Comparison of ENCODE assay signal across 13 cellular contexts in genomic region chr4:102169345-102169744, GRCh38.
DNase-seq lines count a peak whose midpoint lies in the region; ATAC-seq and TF ChIP-seq lines count a peak whose summit lies in the region.
"Had no signal": no experiment of that assay in that cellular context is flagged by ENCODE, and none has a peak within 500 bp of the region (broad histone marks: within the 10 kb centered on the region; RNA-seq: fewer than 3 reads in every experiment).

No MANE protein-coding gene starts in this region.

- peak overlapping the region in 1 of 2 experiments; percentile 14 for H3K18ac ChIP-seq in mesenchymal stem cell (ENCODE audit: low read depth in 1 of 2, low read length in 2 of 2)

- H3K27me3 ChIP-seq in mesenchymal stem cell (ENCODE audit: control insufficient read depth in 1 of 2, insufficient read depth in 1 of 2, low read length in 2 of 2) = no peaks in the 10 kb centered on the region
- H3K27me3 ChIP-seq in ascending aorta = no peaks in the 10 kb centered on the region
- no peaks in the 10 kb centered on the region for H3K27me3 ChIP-seq in esophagus muscularis mucosa

- no peak overlapping the region for H3K27ac Mint-ChIP-seq in WTC11
- H3K27ac Mint-ChIP-seq: naive thymus-derived CD4-positive, alpha-beta T cell; stimulated activated effector memory CD8-positive, alpha-beta T cell treated with anti-CD3 and anti-CD28 coated beads, Interleukin-12 subunit alpha, Interleukin-12 subunit beta, amount 100 ng/mL, for 72 hours had no signal

- no peak overlapping the region for H2AK5ac ChIP-seq in mesenchymal stem cell (ENCODE audit: low read length, severe bottlenecking)

- H3K27ac ChIP-seq in mesenchymal stem cell (ENCODE audit: low read length, poor library complexity, severe bottlenecking) = no peak overlapping the region
- no peak overlapping the region for H3K27ac ChIP-seq in ascending aorta
- no peak overlapping the region for H3K27ac ChIP-seq in esophagus muscularis mucosa (replicated peaks in 1 of 4)

- intact Hi-C loops in ascending aorta (cut with DNase I) (no loop called here), esophagus muscularis mucosa (cut with DNase I) (no loop called here)

- H3K36me3 ChIP-seq in mesenchymal stem cell (ENCODE audit: control insufficient read depth in 1 of 2, insufficient read depth in 2 of 2, low read depth in 1 of 2, low read length in 2 of 2) (no peaks in the 10 kb centered on the region), ascending aorta (no peaks in the 10 kb centered on the region), esophagus muscularis mucosa (no peaks in the 10 kb centered on the region)

- no peak overlapping the region for H3K14ac ChIP-seq in mesenchymal stem cell (ENCODE audit: low read length in 2 of 2)

- H4K8ac ChIP-seq in mesenchymal stem cell (ENCODE audit: low read length) = peak overlapping the region; percentile 7

- H2BK15ac ChIP-seq in mesenchymal stem cell (ENCODE audit: low read depth, poor library complexity, severe bottlenecking) = no peak overlapping the region

- no peak for TF ChIP-seq EP300 in esophagus muscularis mucosa (IDR thresholded peaks at IDR 0.05)

- H3K4me1 ChIP-seq in mesenchymal stem cell (ENCODE audit: control insufficient read depth, insufficient read depth, low read depth, low read length) (no peaks in the 10 kb centered on the region), ascending aorta (no peaks in the 10 kb centered on the region), esophagus muscularis mucosa (no peaks in the 10 kb centered on the region)

- no peak overlapping the region for H3K4me3 ChIP-seq in mesenchymal stem cell (ENCODE audit: insufficient read depth in 1 of 2, low read depth in 1 of 2, low read length in 2 of 2)
- no peak overlapping the region for H3K4me3 ChIP-seq in ascending aorta
- no peak overlapping the region for H3K4me3 ChIP-seq in esophagus muscularis mucosa

- no peaks in the 10 kb centered on the region for H3K79me1 ChIP-seq in mesenchymal stem cell (replicated peaks; ENCODE audit: low read length, poor library complexity, severe bottlenecking)

- no peaks in the 10 kb centered on the region for H3K27me3 Mint-ChIP-seq in WTC11 (ENCODE audit: low read depth)

- peak overlapping the region in 1 of 2 experiments; percentile 59 for H2BK12ac ChIP-seq in mesenchymal stem cell (ENCODE audit: low read length in 2 of 2)

- H3K4ac ChIP-seq in mesenchymal stem cell (ENCODE audit: low read depth in 1 of 2, low read length in 2 of 2) = peak overlapping the region in 1 of 2 experiments; percentile 6

- H3K9me3 ChIP-seq in mesenchymal stem cell (ENCODE audit: control insufficient read depth, low read length) (no peaks in the 10 kb centered on the region), ascending aorta (no peaks in the 10 kb centered on the region), esophagus muscularis mucosa (no peaks in the 10 kb centered on the region)

- H3K9ac ChIP-seq in mesenchymal stem cell (ENCODE audit: low read length) = no peak overlapping the region

- H2BK5ac ChIP-seq in mesenchymal stem cell (ENCODE audit: low read depth, low read length, poor library complexity, severe bottlenecking) = no peak overlapping the region

- H2BK120ac ChIP-seq in mesenchymal stem cell (ENCODE audit: low read depth, low read length) = no peak overlapping the region

- H4K91ac ChIP-seq in mesenchymal stem cell (ENCODE audit: low read length) = peak overlapping the region; percentile 43

- H3K4me3 Mint-ChIP-seq in WTC11 = no peak overlapping the region
- H3K4me3 Mint-ChIP-seq: naive thymus-derived CD4-positive, alpha-beta T cell; stimulated activated effector memory CD8-positive, alpha-beta T cell treated with anti-CD3 and anti-CD28 coated beads, Interleukin-12 subunit alpha, Interleukin-12 subunit beta, amount 100 ng/mL, for 72 hours had no signal

- POLR2A ChIA-PET in WTC11 (lab: Charles Lee) = interaction anchor here (0.7 kb wide), 1 partner anchor 874 kb away, joined by 5 read pairs; no protein-coding TSS in a partner anchor

- 95% methylated on average over 1 of the region's 2 CpGs for WGBS in mesenchymal stem cell
- WGBS in esophagus muscularis mucosa = 63% methylated on average over 1 of the region's 2 CpGs

- peak; percentile 77 for DNase-seq in G401 (ENCODE audit: low spot score)
- DNase-seq in NCI-H2081 (lab: John Stamatoyannopoulos, UW) = peak; percentile 56 to 77
- DNase-seq in WTC11 (ENCODE audit: low spot score) = peak; percentile 20
- DNase-seq in mesenchymal stem cell = peak; percentile 81
- DNase-seq in ascending aorta (ENCODE audit: low spot score in 2 of 2) = no peak
- no peak for DNase-seq in esophagus muscularis mucosa (ENCODE audit: extremely low spot score)
- DNase-seq: activated CD4-positive, alpha-beta T cell treated with anti-CD3 and anti-CD28 coated beads for 4 hours; activated naive CD4-positive, alpha-beta T cell treated with anti-CD3 and anti-CD28 coated beads, Interleukin-2, amount 50 U/mL, for 16 hours; DMS79; naive thymus-derived CD4-positive, alpha-beta T cell had no signal

- no peaks in the 10 kb centered on the region for H3K36me3 Mint-ChIP-seq in WTC11
- H3K36me3 Mint-ChIP-seq: naive thymus-derived CD4-positive, alpha-beta T cell; stimulated activated effector memory CD8-positive, alpha-beta T cell treated with anti-CD3 and anti-CD28 coated beads, Interleukin-12 subunit alpha, Interleukin-12 subunit beta, amount 100 ng/mL, for 72 hours had no signal

- H3K23ac ChIP-seq in mesenchymal stem cell (ENCODE audit: low read length in 2 of 2) = no peak overlapping the region

- TF ChIP-seq POLR2A in esophagus muscularis mucosa (IDR thresholded peaks at IDR 0.05; ENCODE audit: low read depth) = no peak

- no peak overlapping the region for H3K4me2 ChIP-seq in mesenchymal stem cell (ENCODE audit: low read length, poor library complexity, severe bottlenecking)

- no peak overlapping the region for H2AFZ ChIP-seq in mesenchymal stem cell (ENCODE audit: low read depth, low read length)

- ATAC-seq in WTC11 (peak; percentile 74), GM18868 (IDR thresholded peaks at IDR 0.05; ENCODE audit: unreplicated experiment) (no peak), GM19455 (IDR thresholded peaks at IDR 0.05; ENCODE audit: unreplicated experiment) (no peak)
- ATAC-seq: naive thymus-derived CD4-positive, alpha-beta T cell had no signal

- CTCF ChIA-PET in WTC11 (lab: Charles Lee) = interaction anchor here (0.6 kb wide), 1 partner anchor 501 kb away, joined by 3 read pairs; no protein-coding TSS in a partner anchor

- TF ChIP-seq CTCF in WTC11 (IDR thresholded peaks at IDR 0.05) (no peak), ascending aorta (IDR thresholded peaks at IDR 0.05) (no peak), esophagus muscularis mucosa (IDR thresholded peaks at IDR 0.05) (no peak)

- peaks cover 17% of the 10 kb centered on the region for H3K9me3 Mint-ChIP-seq in WTC11
- H3K9me3 Mint-ChIP-seq: naive thymus-derived CD4-positive, alpha-beta T cell; stimulated activated effector memory CD8-positive, alpha-beta T cell treated with anti-CD3 and anti-CD28 coated beads, Interleukin-12 subunit alpha, Interleukin-12 subunit beta, amount 100 ng/mL, for 72 hours had no signal

- in situ Hi-C loops in G401 (cut with HindIII; ENCODE audit: low sequenced_read_pairs) = no loop called here

- H3K4me1 Mint-ChIP-seq in WTC11 = peaks cover 4% of the 10 kb centered on the region; the same call in 1 of the 2 replicates
- H3K4me1 Mint-ChIP-seq: naive thymus-derived CD4-positive, alpha-beta T cell had no signal

TF ChIP-seq in WTC11, 78 proteins besides CTCF, POLR2A, EP300 and RAD21 (continues in another document):
- TF ChIP-seq ZMAT4 (CRISPR knock-in tag; IDR thresholded peaks at IDR 0.05) (no peak), E2F5 (CRISPR knock-in tag; IDR thresholded peaks at IDR 0.05) (no peak)
- TF ChIP-seq, protein P1, sequence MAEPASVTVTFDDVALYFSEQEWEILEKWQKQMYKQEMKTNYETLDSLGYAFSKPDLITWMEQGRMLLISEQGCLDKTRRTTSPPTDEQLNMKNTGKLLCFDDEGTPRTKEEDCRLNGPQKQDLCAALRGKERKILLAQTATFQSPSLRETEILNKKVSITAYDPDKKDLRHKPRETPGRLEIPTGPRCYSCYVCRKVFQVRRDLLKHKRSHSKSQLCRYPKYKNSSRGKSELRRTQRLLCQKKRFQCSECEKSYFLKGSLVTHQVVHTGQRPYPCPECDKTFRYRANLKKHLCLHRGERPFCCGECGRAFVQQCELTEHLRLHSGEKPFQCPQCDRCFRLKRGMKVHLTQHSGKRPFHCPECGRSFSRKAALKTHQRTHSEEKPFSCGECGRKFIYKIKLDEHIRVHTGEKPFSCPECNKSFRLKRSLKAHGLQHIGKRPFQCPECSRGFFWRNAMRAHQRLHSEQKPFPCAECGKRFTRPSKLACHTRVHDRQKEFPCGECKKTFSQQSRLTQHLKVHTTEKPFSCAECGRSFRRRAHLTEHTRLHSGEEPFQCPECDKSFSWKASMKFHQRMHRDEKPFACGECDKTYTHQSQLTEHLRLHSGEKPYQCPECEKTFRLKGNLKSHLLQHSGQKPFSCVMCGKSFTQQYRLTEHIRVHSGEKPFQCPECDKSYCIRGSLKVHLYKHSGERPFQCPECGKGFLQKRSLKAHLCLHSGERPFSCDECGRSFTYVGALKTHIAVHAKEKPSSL (CRISPR knock-in tag; conservative IDR thresholded peaks at IDR 0.05) = no peak
- TF ChIP-seq, protein P2, sequence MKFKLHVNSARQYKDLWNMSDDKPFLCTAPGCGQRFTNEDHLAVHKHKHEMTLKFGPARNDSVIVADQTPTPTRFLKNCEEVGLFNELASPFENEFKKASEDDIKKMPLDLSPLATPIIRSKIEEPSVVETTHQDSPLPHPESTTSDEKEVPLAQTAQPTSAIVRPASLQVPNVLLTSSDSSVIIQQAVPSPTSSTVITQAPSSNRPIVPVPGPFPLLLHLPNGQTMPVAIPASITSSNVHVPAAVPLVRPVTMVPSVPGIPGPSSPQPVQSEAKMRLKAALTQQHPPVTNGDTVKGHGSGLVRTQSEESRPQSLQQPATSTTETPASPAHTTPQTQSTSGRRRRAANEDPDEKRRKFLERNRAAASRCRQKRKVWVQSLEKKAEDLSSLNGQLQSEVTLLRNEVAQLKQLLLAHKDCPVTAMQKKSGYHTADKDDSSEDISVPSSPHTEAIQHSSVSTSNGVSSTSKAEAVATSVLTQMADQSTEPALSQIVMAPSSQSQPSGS (CRISPR knock-in tag; IDR thresholded peaks at IDR 0.05; ENCODE audit: borderline replicate concordance, low read depth) = no peak

Comparison
In these comparisons a context has a peak if more than half of its experiments do, and no peak if none do; other contexts are left out.
1. DNase-seq: peak in G401 (single experiment), NCI-H2081 (2 of 2), WTC11 (single experiment) and mesenchymal stem cell (single experiment); none in ascending aorta (0 of 2) and esophagus muscularis mucosa (single experiment).